In genomic region chr11:102763440-102763839, GRCh38 we compare ENCODE assay signal across 1 cellular context.
TF ChIP-seq lines count a peak whose summit lies in the region.

No MANE protein-coding gene starts in this region.

TF ChIP-seq in IMR-90, 13 proteins besides CTCF, POLR2A, EP300 and RAD21:
- TF ChIP-seq NFE2L2 (IDR thresholded peaks at IDR 0.05; ENCODE audit: low read depth, low read length): no peak
- TF ChIP-seq SMC3 (IDR thresholded peaks at IDR 0.05; ENCODE audit: low read depth, low read length): no peak
- TF ChIP-seq MAFK (IDR thresholded peaks at IDR 0.05; ENCODE audit: low read depth, low read length): no peak
- TF ChIP-seq MAZ (IDR thresholded peaks at IDR 0.05; ENCODE audit: borderline replicate concordance, low read depth, low read length): no peak
TF ChIP-seq in IMR-90: peak in this region for 0.
